Comparison of ENCODE assay signal across 29 cellular contexts in the genomic region with DNA sequence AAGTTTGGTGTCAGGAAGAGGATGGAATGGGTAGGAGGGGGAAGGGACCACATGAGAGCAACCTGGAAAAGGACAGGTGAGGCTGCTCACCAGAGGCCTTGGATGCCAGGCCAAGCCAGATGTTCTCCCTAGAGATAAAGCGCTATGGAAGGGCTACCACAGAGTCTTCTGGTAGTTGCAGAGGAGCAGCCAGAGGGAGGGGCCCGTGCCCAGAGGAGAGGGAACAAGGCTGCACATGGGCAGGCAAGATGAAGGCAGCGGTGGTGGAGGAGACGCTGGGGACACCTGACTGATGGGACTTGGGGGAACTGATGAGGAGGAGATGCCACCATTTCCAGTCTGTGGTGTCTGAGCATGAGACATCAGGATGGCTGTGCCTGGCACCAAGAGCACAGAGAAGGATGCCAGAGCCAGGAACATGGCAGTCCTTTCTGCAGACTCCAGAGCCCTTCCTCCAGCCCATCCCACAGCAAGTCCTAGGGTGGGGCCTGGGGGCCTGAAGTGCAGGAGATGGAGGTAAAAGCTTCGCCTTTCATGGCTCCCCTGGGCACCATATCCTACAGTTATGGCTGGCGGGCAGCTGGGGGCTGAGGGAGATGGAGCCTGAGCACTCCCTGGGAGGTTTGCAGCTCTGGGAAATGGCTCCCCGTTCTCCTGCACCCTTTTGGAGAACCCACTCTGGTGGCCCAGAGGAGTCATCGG.
DNase-seq lines count a peak whose midpoint lies in the region; ATAC-seq, FAIRE-seq and TF ChIP-seq lines count a peak whose summit lies in the region.
"Had no signal": no experiment of that assay in that cellular context is flagged by ENCODE, and none has a peak within 500 bp of the region (broad histone marks: within the 10 kb centered on the region; RNA-seq: fewer than 3 reads in every experiment).

No MANE protein-coding gene starts in this region.

- peaks cover 3% of the 10 kb centered on the region in 2 experiments for H4K20me1 ChIP-seq in H1 (replicated peaks in 1 of 2; ENCODE audit: control insufficient read depth in 1 of 2, insufficient read depth in 2 of 2, low read length in 2 of 2)

- H3K4me3 Mint-ChIP-seq in activated naive CD4-positive, alpha-beta T cell treated with anti-CD3 and anti-CD28 coated beads, Interleukin-2, amount 10 ng/mL, durations not matched to agents 7 days and 5 days, result no peak overlapping the region
- no peak overlapping the region for H3K4me3 Mint-ChIP-seq in activated naive CD4-positive, alpha-beta T cell treated with anti-CD3 and anti-CD28 coated beads for 36 hours
- no peak overlapping the region for H3K4me3 Mint-ChIP-seq in stimulated activated naive CD8-positive, alpha-beta T cell treated with anti-CD3 and anti-CD28 coated beads, Interleukin-15, amount 100 ng/mL, for 72 hours
- H3K4me3 Mint-ChIP-seq in CD8-positive, alpha-beta memory T cell, result no peak overlapping the region
- H3K4me3 Mint-ChIP-seq: brain; immature natural killer cell; natural killer cell treated with Interleukin-12 subunit alpha and Interleukin-12 subunit beta and Interleukin-15 and Interleukin-18, amount 100 ng/mL, for 72 hours had no signal

- WGBS in H1 (ENCODE audit: extremely low coverage in 1 of 2, insufficient coverage in 1 of 2, insufficient read length in 1 of 2, insufficient replicate concordance in 2 of 2, low coverage in 1 of 2, low lambda C conversion rate in 2 of 2, missing lambda C conversion rate in 1 of 2), 2 experiments, result 86% methylated on average over 7 of the region's 8 CpGs; no CpG with 5 or more reads in 1 of the 2 experiments

- H3K36me3 Mint-ChIP-seq in activated naive CD4-positive, alpha-beta T cell treated with anti-CD3 and anti-CD28 coated beads, Interleukin-2, amount 10 ng/mL, durations not matched to agents 7 days and 5 days, result peaks cover 14% of the 10 kb centered on the region
- peaks cover 9% of the 10 kb centered on the region for H3K36me3 Mint-ChIP-seq in activated naive CD4-positive, alpha-beta T cell treated with anti-CD3 and anti-CD28 coated beads for 36 hours (ENCODE audit: low read depth)
- peaks cover 0 to 51% (median 3%) of the 10 kb centered on the region in 3 donors for H3K36me3 Mint-ChIP-seq in CD8-positive, alpha-beta memory T cell
- H3K36me3 Mint-ChIP-seq: natural killer cell treated with Interleukin-12 subunit alpha and Interleukin-12 subunit beta and Interleukin-15 and Interleukin-18, amount 100 ng/mL, for 72 hours had no signal

- no peak overlapping the region for H2BK120ac ChIP-seq in H1 (replicated peaks; ENCODE audit: low read depth, low read length)

- no peak for TF ChIP-seq RAD21 in H1 (IDR thresholded peaks at IDR 0.05 in 1 of 2, conservative IDR thresholded peaks at IDR 0.05 in 1 of 2; ENCODE audit: low read depth in 2 of 2, low read length in 2 of 2)

- no peak overlapping the region for H2AFZ ChIP-seq in H1 (ENCODE audit: low read length)

- no peak overlapping the region for H4K5ac ChIP-seq in H1 (ENCODE audit: insufficient read length, low read depth, low read length)

- no peak overlapping the region for H2BK15ac ChIP-seq in H1 (ENCODE audit: low read length)

- H3K14ac ChIP-seq in H1 (ENCODE audit: insufficient read length), result no peak overlapping the region

- H3K79me1 ChIP-seq in H1 (ENCODE audit: low read depth, low read length), result no peaks in the 10 kb centered on the region

- TF ChIP-seq CTCF in GM20000 (IDR thresholded peaks at IDR 0.05; ENCODE audit: extremely low read depth, missing control alignments) (no peak), H1 (IDR thresholded peaks at IDR 0.05; ENCODE audit: control extremely low read depth in 1 of 3, insufficient read depth in 1 of 3, low read depth in 1 of 3, low read length in 3 of 3) (no peak)

- no peak for TF ChIP-seq EP300 in H1 (IDR thresholded peaks at IDR 0.05; ENCODE audit: borderline replicate concordance in 1 of 2, low read depth in 2 of 2, low read length in 2 of 2)

- no peaks in the 10 kb centered on the region for H3K79me2 ChIP-seq in H1 (ENCODE audit: control insufficient read depth in 1 of 2, insufficient read depth in 2 of 2, low read length in 2 of 2)

- peak; percentile 14 for DNase-seq in activated naive CD4-positive, alpha-beta T cell treated with anti-CD3 and anti-CD28 coated beads, Interleukin-2, amount 10 ng/mL, durations not matched to agents 7 days and 5 days
- DNase-seq in activated naive CD4-positive, alpha-beta T cell treated with anti-CD3 and anti-CD28 coated beads for 36 hours, result no peak
- DNase-seq in GM20000 (ENCODE audit: low spot score), result peak; percentile 9
- DNase-seq in H1 (ENCODE audit: low read depth in 1 of 2, low spot score in 2 of 2), result no peak
- no peak for DNase-seq in stimulated activated naive CD8-positive, alpha-beta T cell treated with anti-CD3 and anti-CD28 coated beads, Interleukin-15, amount 100 ng/mL, for 72 hours
- no peak for DNase-seq in amniotic stem cell (lab: John Stamatoyannopoulos, UW)
- no peak for DNase-seq in CD8-positive, alpha-beta memory T cell
- DNase-seq: activated CD4-positive, alpha-beta T cell treated with anti-CD3 and anti-CD28 coated beads for 1 hour; colonic mucosa; esophagus squamous epithelium; gastrocnemius medialis; hippocampal formation; immature natural killer cell; left ventricle myocardium superior; NCI-H1092; NCI-H187; NCI-H526 treated with DMSO at 0.1 percent for 48 hours; Peyer's patch; right cardiac atrium; T-helper 1 cell; upper lobe of left lung had no signal

- CTCF ChIA-PET in activated naive CD4-positive, alpha-beta T cell treated with anti-CD3 and anti-CD28 coated beads, Interleukin-2, amount 10 ng/mL, durations not matched to agents 7 days and 5 days (lab: Charles Lee), result interaction anchor here (1.1 kb wide), 1 partner anchor 17 kb away, joined by 3 read pairs; no protein-coding TSS in a partner anchor
- CTCF ChIA-PET in activated naive CD4-positive, alpha-beta T cell treated with anti-CD3 and anti-CD28 coated beads for 36 hours (lab: Charles Lee), result interaction anchor here (0.6 kb wide), 1 partner anchor 1109 kb away, joined by 3 read pairs; no protein-coding TSS in a partner anchor
- CTCF ChIA-PET in H1 (lab: Charles Lee; ENCODE audit: partially characterized antibody), result interaction anchor here (0.8 to 1.4 kb wide), 5 partner anchors 12 to 125 kb away, joined by 3 to 6 read pairs (median 4); no protein-coding TSS in a partner anchor
- CTCF ChIA-PET in CD8-positive, alpha-beta memory T cell (lab: Charles Lee), result interaction anchor here (1.1 kb wide), 1 partner anchor 8 kb away, joined by 3 read pairs; no protein-coding TSS in a partner anchor

- H4K91ac ChIP-seq in H1 (replicated peaks; ENCODE audit: insufficient read length, low read length), result no peak overlapping the region

- H3K18ac ChIP-seq in H1 (ENCODE audit: extremely low read depth, low read length), result peak overlapping the region; percentile 48; the same call in 1 of the 2 replicates

- no peaks in the 10 kb centered on the region for H3K4me1 ChIP-seq in H1 (replicated peaks in 1 of 4; ENCODE audit: control insufficient read depth in 3 of 4, insufficient read depth in 4 of 4, low read length in 3 of 4)
- no peaks in the 10 kb centered on the region for H3K4me1 ChIP-seq in CD8-positive, alpha-beta memory T cell (ENCODE audit: insufficient read depth, low read length)
- H3K4me1 ChIP-seq: colonic mucosa, pancreas, Peyer's patch, upper lobe of left lung had no signal

- ATAC-seq in stimulated activated naive CD8-positive, alpha-beta T cell treated with anti-CD3 and anti-CD28 coated beads, Interleukin-15, amount 100 ng/mL, for 72 hours, result peak; percentile 8
- no peak for ATAC-seq in GM21360 (IDR thresholded peaks at IDR 0.05; ENCODE audit: unreplicated experiment)
- ATAC-seq: gastrocnemius medialis; HCT116; left ventricle myocardium superior; natural killer cell treated with Interleukin-12 subunit alpha and Interleukin-12 subunit beta and Interleukin-15 and Interleukin-18, amount 100 ng/mL, for 72 hours; pancreas; right cardiac atrium had no signal

- H2BK20ac ChIP-seq in H1 (ENCODE audit: low read length), result no peak overlapping the region

- TF ChIP-seq POLR2A in H1 (IDR thresholded peaks at IDR 0.05; ENCODE audit: control extremely low read depth in 1 of 2, low read depth in 2 of 2, low read length in 2 of 2), result no peak

- POLR2A ChIA-PET in H1 (lab: Charles Lee; ENCODE audit: partially characterized antibody), result interaction anchor here (0.8 kb wide), 1 partner anchor 122 kb away, joined by 4 read pairs; no protein-coding TSS in a partner anchor
- POLR2A ChIA-PET in CD8-positive, alpha-beta memory T cell (lab: Charles Lee), result no interaction called here

- H3K36me3 ChIP-seq in H1 (ENCODE audit: control insufficient read depth in 2 of 4, insufficient read depth in 4 of 4, low read length in 3 of 4), result peaks cover 0 to 2% (median 0%) of the 10 kb centered on the region in 4 experiments; a peak in 1 of 8 replicates
- H3K36me3 ChIP-seq in CD8-positive, alpha-beta memory T cell (ENCODE audit: insufficient read depth, low read length), result peaks cover 3% of the 10 kb centered on the region
- H3K36me3 ChIP-seq: colonic mucosa had no signal

- H3K9me3 ChIP-seq in H1 (ENCODE audit: insufficient read depth in 2 of 2, low read depth in 1 of 2, low read length in 1 of 2), result no peaks in the 10 kb centered on the region
- no peaks in the 10 kb centered on the region for H3K9me3 ChIP-seq in CD8-positive, alpha-beta memory T cell (ENCODE audit: low read length)
- H3K9me3 ChIP-seq: BE2C, colonic mucosa, esophagus squamous epithelium, gastrocnemius medialis, pancreas, Peyer's patch, SJCRH30, upper lobe of left lung had no signal

- no peak overlapping the region for H4K8ac ChIP-seq in H1 (ENCODE audit: extremely low read depth, insufficient read depth, low read length)

- no peaks in the 10 kb centered on the region for H3K9me3 Mint-ChIP-seq in activated naive CD4-positive, alpha-beta T cell treated with anti-CD3 and anti-CD28 coated beads, Interleukin-2, amount 10 ng/mL, durations not matched to agents 7 days and 5 days
- H3K9me3 Mint-ChIP-seq in activated naive CD4-positive, alpha-beta T cell treated with anti-CD3 and anti-CD28 coated beads for 36 hours, result no peaks in the 10 kb centered on the region
- no peaks in the 10 kb centered on the region for H3K9me3 Mint-ChIP-seq in stimulated activated naive CD8-positive, alpha-beta T cell treated with anti-CD3 and anti-CD28 coated beads, Interleukin-15, amount 100 ng/mL, for 72 hours
- no peaks in the 10 kb centered on the region for H3K9me3 Mint-ChIP-seq in CD8-positive, alpha-beta memory T cell
- H3K9me3 Mint-ChIP-seq: brain; immature natural killer cell; natural killer cell treated with Interleukin-12 subunit alpha and Interleukin-12 subunit beta and Interleukin-15 and Interleukin-18, amount 100 ng/mL, for 72 hours had no signal

- no peaks in the 10 kb centered on the region for H3K4me1 Mint-ChIP-seq in activated naive CD4-positive, alpha-beta T cell treated with anti-CD3 and anti-CD28 coated beads, Interleukin-2, amount 10 ng/mL, durations not matched to agents 7 days and 5 days
- peaks cover 4% of the 10 kb centered on the region for H3K4me1 Mint-ChIP-seq in activated naive CD4-positive, alpha-beta T cell treated with anti-CD3 and anti-CD28 coated beads for 36 hours (ENCODE audit: low read depth)
- peaks cover 5% of the 10 kb centered on the region for H3K4me1 Mint-ChIP-seq in stimulated activated naive CD8-positive, alpha-beta T cell treated with anti-CD3 and anti-CD28 coated beads, Interleukin-15, amount 100 ng/mL, for 72 hours
- H3K4me1 Mint-ChIP-seq in CD8-positive, alpha-beta memory T cell, result no peaks in the 10 kb centered on the region
- H3K4me1 Mint-ChIP-seq: immature natural killer cell had no signal

- H3K23me2 ChIP-seq in H1 (ENCODE audit: low read depth, low read length), result no peaks in the 10 kb centered on the region

- intact Hi-C loops in activated naive CD4-positive, alpha-beta T cell treated with anti-CD3 and anti-CD28 coated beads for 36 hours (cut with micrococcal nuclease), result no loop called here

- no peak overlapping the region for H3K9ac ChIP-seq in H1 (replicated peaks in 1 of 4; ENCODE audit: extremely low read depth in 1 of 4, low read depth in 3 of 4, low read length in 3 of 4)

- no peak overlapping the region for H3K27ac Mint-ChIP-seq in activated naive CD4-positive, alpha-beta T cell treated with anti-CD3 and anti-CD28 coated beads, Interleukin-2, amount 10 ng/mL, durations not matched to agents 7 days and 5 days
- H3K27ac Mint-ChIP-seq in activated naive CD4-positive, alpha-beta T cell treated with anti-CD3 and anti-CD28 coated beads for 36 hours, result no peak overlapping the region
- H3K27ac Mint-ChIP-seq in stimulated activated naive CD8-positive, alpha-beta T cell treated with anti-CD3 and anti-CD28 coated beads, Interleukin-15, amount 100 ng/mL, for 72 hours, result no peak overlapping the region
- peak overlapping the region in 1 of 8 donors; percentile 58 for H3K27ac Mint-ChIP-seq in CD8-positive, alpha-beta memory T cell

- H2BK5ac ChIP-seq in H1 (ENCODE audit: low read depth, low read length), result no peak overlapping the region

- H2BK12ac ChIP-seq in H1 (ENCODE audit: low read depth, low read length), result no peak overlapping the region

- no peak overlapping the region for H3K27ac ChIP-seq in H1 (ENCODE audit: low read depth, low read length)
- H3K27ac ChIP-seq in CD8-positive, alpha-beta memory T cell (ENCODE audit: low read depth, low read length), result no peak overlapping the region
- H3K27ac ChIP-seq: colonic mucosa, esophagus squamous epithelium, gastrocnemius medialis, pancreas, Peyer's patch, SJCRH30, upper lobe of left lung had no signal

- no peak overlapping the region for H3K56ac ChIP-seq in H1 (replicated peaks; ENCODE audit: insufficient read length, low read depth, low read length)

- no peak overlapping the region for H3K4ac ChIP-seq in H1 (replicated peaks; ENCODE audit: insufficient read length, low read depth, low read length)

- H3K4me2 ChIP-seq in H1 (ENCODE audit: insufficient read depth in 1 of 2, low read depth in 2 of 2, low read length in 2 of 2), result no peak overlapping the region

- no peak for FAIRE-seq in H1 (lab: Jason Lieb, UNC)
- FAIRE-seq: GM12892, pancreas had no signal

- no peak overlapping the region for H3K4me3 ChIP-seq in H1 (ENCODE audit: extremely low read depth in 1 of 4, insufficient read depth in 2 of 4, low read depth in 3 of 4, low read length in 4 of 4)
- H3K4me3 ChIP-seq in CD8-positive, alpha-beta memory T cell (ENCODE audit: low read length), result no peak overlapping the region
- H3K4me3 ChIP-seq: colonic mucosa, esophagus squamous epithelium, gastrocnemius medialis, pancreas, Peyer's patch, SJCRH30, upper lobe of left lung had no signal

- no peak overlapping the region for H2AK5ac ChIP-seq in H1 (ENCODE audit: low read depth, low read length)

- no peaks in the 10 kb centered on the region for H3K27me3 ChIP-seq in H1 (replicated peaks in 1 of 4; ENCODE audit: control insufficient read depth in 3 of 4, extremely low read depth in 1 of 4, insufficient read depth in 3 of 4, low read length in 3 of 4)
- H3K27me3 ChIP-seq in CD8-positive, alpha-beta memory T cell (ENCODE audit: insufficient read depth, low read length, poor library complexity, severe bottlenecking), result no peaks in the 10 kb centered on the region
- H3K27me3 ChIP-seq: BE2C, colonic mucosa, esophagus squamous epithelium, gastrocnemius medialis, pancreas, Peyer's patch, SJCRH30, upper lobe of left lung had no signal

- H3K27me3 Mint-ChIP-seq in activated naive CD4-positive, alpha-beta T cell treated with anti-CD3 and anti-CD28 coated beads, Interleukin-2, amount 10 ng/mL, durations not matched to agents 7 days and 5 days, result no peaks in the 10 kb centered on the region
- H3K27me3 Mint-ChIP-seq in activated naive CD4-positive, alpha-beta T cell treated with anti-CD3 and anti-CD28 coated beads for 36 hours (ENCODE audit: low read depth), result no peaks in the 10 kb centered on the region
- no peaks in the 10 kb centered on the region for H3K27me3 Mint-ChIP-seq in stimulated activated naive CD8-positive, alpha-beta T cell treated with anti-CD3 and anti-CD28 coated beads, Interleukin-15, amount 100 ng/mL, for 72 hours
- no peaks in the 10 kb centered on the region for H3K27me3 Mint-ChIP-seq in CD8-positive, alpha-beta memory T cell
- H3K27me3 Mint-ChIP-seq: brain; natural killer cell treated with Interleukin-12 subunit alpha and Interleukin-12 subunit beta and Interleukin-15 and Interleukin-18, amount 100 ng/mL, for 72 hours had no signal

- no peak overlapping the region for H3K23ac ChIP-seq in H1 (ENCODE audit: insufficient read length)

Comparison
In these comparisons a context has a peak if more than half of its experiments do, and no peak if none do; other contexts are left out.
1. DNase-seq: peak in activated naive CD4-positive, alpha-beta T cell treated with anti-CD3 and anti-CD28 coated beads, Interleukin-2, amount 10 ng/mL, durations not matched to agents 7 days and 5 days (single experiment) and GM20000 (single experiment); none in activated naive CD4-positive, alpha-beta T cell treated with anti-CD3 and anti-CD28 coated beads for 36 hours (single experiment), H1 (0 of 2), stimulated activated naive CD8-positive, alpha-beta T cell treated with anti-CD3 and anti-CD28 coated beads, Interleukin-15, amount 100 ng/mL, for 72 hours (0 of 2), amniotic stem cell (single experiment) and CD8-positive, alpha-beta memory T cell (0 of 5).